In the genomic region with DNA sequence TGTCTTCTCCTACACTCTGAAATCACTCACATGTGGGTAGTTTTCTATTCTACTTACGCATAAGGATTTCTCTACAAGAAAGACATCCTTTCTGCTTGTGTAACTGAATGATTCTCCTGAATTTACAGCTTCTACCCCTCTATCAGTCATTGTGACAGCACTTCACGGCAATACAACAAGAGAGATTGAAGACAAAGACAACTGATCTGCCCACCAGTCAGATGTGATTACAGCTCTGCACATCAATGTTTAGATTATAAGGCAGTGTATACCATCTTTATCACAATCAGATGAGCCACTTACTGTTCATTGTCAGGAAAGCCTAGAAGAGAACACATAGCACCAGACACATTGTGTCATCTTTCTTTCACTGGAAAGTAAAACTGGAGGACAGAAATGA, we compare ENCODE assay signal across 31 cellular contexts.
DNase-seq lines count a peak whose midpoint lies in the region; ATAC-seq and TF ChIP-seq lines count a peak whose summit lies in the region.
"Had no signal": no experiment of that assay in that cellular context is flagged by ENCODE, and none has a peak within 500 bp of the region (broad histone marks: within the 10 kb centered on the region; RNA-seq: fewer than 3 reads in every experiment).

No MANE protein-coding gene starts in this region.

- no peak for TF ChIP-seq CTCF in neural cell (IDR thresholded peaks at IDR 0.05; ENCODE audit: poor library complexity, severe bottlenecking)

- H3K27ac ChIP-seq in neural cell (ENCODE audit: low read length), result peak overlapping the region; percentile 8
- H3K27ac ChIP-seq: 22Rv1; A549; BLaER1; BLaER1 treated with 17β-estradiol and CSF1 and Interleukin-3, amounts not matched to agents 10 nM and 100 nM; C4-2B had no signal

- H3K4me3 ChIP-seq in neural cell (ENCODE audit: low read length), result no peak overlapping the region
- no peak overlapping the region for H3K4me3 ChIP-seq in neuron (ENCODE audit: low read length)
- H3K4me3 ChIP-seq: A549; BLaER1; BLaER1 treated with 17β-estradiol and CSF1 and Interleukin-3, amounts not matched to agents 10 nM and 100 nM had no signal

- H3K9ac ChIP-seq in neural cell (ENCODE audit: low read length), result no peak overlapping the region
- H3K9ac ChIP-seq: BLaER1; BLaER1 treated with 17β-estradiol and CSF1 and Interleukin-3, amounts not matched to agents 10 nM and 100 nM had no signal

- peak overlapping the region; percentile 17 for H3K4me2 ChIP-seq in neural cell (ENCODE audit: low read length)
- H3K4me2 ChIP-seq: A549; BLaER1; BLaER1 treated with 17β-estradiol and CSF1 and Interleukin-3, amounts not matched to agents 10 nM and 100 nM had no signal

- ATAC-seq in GM21423 (IDR thresholded peaks at IDR 0.05; ENCODE audit: unreplicated experiment), result no peak
- ATAC-seq: A549; CD8-positive, alpha-beta T cell had no signal

- intact Hi-C loops in activated naive CD4-positive, alpha-beta T cell treated with anti-CD3 and anti-CD28 coated beads for 36 hours (cut with micrococcal nuclease), result no loop called here

- H3K36me3 ChIP-seq in neural cell (ENCODE audit: insufficient read depth, low read length) (no peaks in the 10 kb centered on the region), neuron (ENCODE audit: insufficient read depth, low read length) (no peaks in the 10 kb centered on the region)
- H3K36me3 ChIP-seq: BE2C; BLaER1; BLaER1 treated with 17β-estradiol and CSF1 and Interleukin-3, amounts not matched to agents 10 nM and 100 nM had no signal

- peaks cover 4% of the 10 kb centered on the region for H3F3A ChIP-seq in neural cell (ENCODE audit: insufficient read depth, low read length, poor library complexity, severe bottlenecking)

- no peaks in the 10 kb centered on the region for H3K4me1 ChIP-seq in neuron (ENCODE audit: insufficient read depth, low read length)
- H3K4me1 ChIP-seq: A549; BE2C; BLaER1; BLaER1 treated with 17β-estradiol and CSF1 and Interleukin-3, amounts not matched to agents 10 nM and 100 nM; Caco-2 had no signal

- no peaks in the 10 kb centered on the region for H3K79me2 ChIP-seq in neural cell (replicated peaks; ENCODE audit: insufficient read depth, low read length)

- DNase-seq in activated naive CD4-positive, alpha-beta T cell treated with anti-CD3 and anti-CD28 coated beads for 36 hours, result no peak
- DNase-seq: 8988T; ACHN; AML-193; BE2C; C1 segment of cervical spinal cord; Caco-2; Calu3; CD4-positive, alpha-beta memory T cell; CD4-positive, alpha-beta T cell; CD4-positive, CD25-positive, alpha-beta regulatory T cell; CD8-positive, alpha-beta memory T cell; CD8-positive, alpha-beta T cell; COR-L47; DMS 273 treated with DMSO at 0.1 percent for 48 hours; DMS153; DMS53; DMS79; DMS79 treated with DMSO at 0.1 percent for 48 hours; DND-41; EL had no signal

- no peaks in the 10 kb centered on the region for H3K36me3 Mint-ChIP-seq in activated naive CD4-positive, alpha-beta T cell treated with anti-CD3 and anti-CD28 coated beads for 36 hours (ENCODE audit: low read depth)
- H3K36me3 Mint-ChIP-seq: CD14-positive monocyte; CD4-positive, alpha-beta memory T cell; CD4-positive, CD25-positive, alpha-beta regulatory T cell; CD8-positive, alpha-beta memory T cell; CD8-positive, alpha-beta T cell had no signal

- H3K4me3 Mint-ChIP-seq in activated naive CD4-positive, alpha-beta T cell treated with anti-CD3 and anti-CD28 coated beads for 36 hours, result no peak overlapping the region
- H3K4me3 Mint-ChIP-seq: B cell; CD14-positive monocyte; CD4-positive, alpha-beta memory T cell; CD4-positive, alpha-beta T cell; CD4-positive, CD25-positive, alpha-beta regulatory T cell; CD8-positive, alpha-beta memory T cell; CD8-positive, alpha-beta T cell had no signal

- H3K27me3 Mint-ChIP-seq in activated naive CD4-positive, alpha-beta T cell treated with anti-CD3 and anti-CD28 coated beads for 36 hours (ENCODE audit: low read depth), result no peaks in the 10 kb centered on the region
- H3K27me3 Mint-ChIP-seq: B cell; CD4-positive, alpha-beta memory T cell; CD4-positive, alpha-beta T cell; CD4-positive, CD25-positive, alpha-beta regulatory T cell; CD8-positive, alpha-beta memory T cell had no signal

- no peaks in the 10 kb centered on the region for H4K20me1 ChIP-seq in neural cell (ENCODE audit: insufficient read depth)
- H4K20me1 ChIP-seq: BLaER1; BLaER1 treated with 17β-estradiol and CSF1 and Interleukin-3, amounts not matched to agents 10 nM and 100 nM had no signal

- no peaks in the 10 kb centered on the region for H3K4me1 Mint-ChIP-seq in activated naive CD4-positive, alpha-beta T cell treated with anti-CD3 and anti-CD28 coated beads for 36 hours (ENCODE audit: low read depth)
- H3K4me1 Mint-ChIP-seq: B cell; CD14-positive monocyte; CD4-positive, alpha-beta memory T cell; CD4-positive, CD25-positive, alpha-beta regulatory T cell; CD8-positive, alpha-beta memory T cell had no signal

- H3K27me3 ChIP-seq in neural cell (ENCODE audit: insufficient read depth, low read depth, low read length) (no peaks in the 10 kb centered on the region), neuron (ENCODE audit: insufficient read depth, low read length) (no peaks in the 10 kb centered on the region)
- H3K27me3 ChIP-seq: BE2C; BLaER1; BLaER1 treated with 17β-estradiol and CSF1 and Interleukin-3, amounts not matched to agents 10 nM and 100 nM had no signal

- CTCF ChIA-PET in activated naive CD4-positive, alpha-beta T cell treated with anti-CD3 and anti-CD28 coated beads for 36 hours (lab: Charles Lee), result interaction anchor here (0.6 kb wide), 1 partner anchor 954 kb away, joined by 5 read pairs; no protein-coding TSS in a partner anchor

- H3K9me3 Mint-ChIP-seq in activated naive CD4-positive, alpha-beta T cell treated with anti-CD3 and anti-CD28 coated beads for 36 hours, result no peaks in the 10 kb centered on the region

- TF ChIP-seq RAD21 in neural cell (conservative IDR thresholded peaks at IDR 0.05), result peak; percentile 28

- H3K27ac Mint-ChIP-seq in activated naive CD4-positive, alpha-beta T cell treated with anti-CD3 and anti-CD28 coated beads for 36 hours, result no peak overlapping the region
- H3K27ac Mint-ChIP-seq: B cell; CD14-positive monocyte; CD4-positive, alpha-beta memory T cell; CD4-positive, alpha-beta T cell; CD4-positive, CD25-positive, alpha-beta regulatory T cell; CD8-positive, alpha-beta memory T cell; CD8-positive, alpha-beta T cell had no signal

- H2AFZ ChIP-seq in neural cell (ENCODE audit: low read depth, low read length), result no peak overlapping the region
- H2AFZ ChIP-seq in neuron (ENCODE audit: low read depth, low read length), result peak overlapping the region; percentile 36

- H3K9me3 ChIP-seq in neural cell (ENCODE audit: low read length) (no peaks in the 10 kb centered on the region), neuron (ENCODE audit: low read length) (no peaks in the 10 kb centered on the region)
- H3K9me3 ChIP-seq: A549; BE2C; BLaER1; BLaER1 treated with 17β-estradiol and CSF1 and Interleukin-3, amounts not matched to agents 10 nM and 100 nM; Caco-2 had no signal

- peak; percentile 98 for TF ChIP-seq EP300 in neural cell (conservative IDR thresholded peaks at IDR 0.05; ENCODE audit: poor library complexity, severe bottlenecking)

- H3K9me2 ChIP-seq in neural cell (ENCODE audit: insufficient read depth, low read length), result no peaks in the 10 kb centered on the region

TF ChIP-seq in neural cell, 6 proteins besides CTCF, POLR2A, EP300 and RAD21:
- TF ChIP-seq TAF1 (IDR thresholded peaks at IDR 0.05; ENCODE audit: low read depth) (no peak), EZH2 (IDR thresholded peaks at IDR 0.05; ENCODE audit: borderline replicate concordance, insufficient read depth, low read length, poor library complexity, severe bottlenecking) (no peak), REST (IDR thresholded peaks at IDR 0.05; ENCODE audit: borderline replicate concordance) (no peak), MXI1 (conservative IDR thresholded peaks at IDR 0.05; ENCODE audit: poor library complexity, severe bottlenecking) (no peak), POLR2AphosphoS5 (IDR thresholded peaks at IDR 0.05) (peak; percentile 95)
